In genomic region chr1:154669464-154670282, GRCh38 we compare ENCODE assay signal across 8 cellular contexts.
DNase-seq lines count a peak whose midpoint lies in the region; TF ChIP-seq lines count a peak whose summit lies in the region.

No MANE protein-coding gene starts in this region.

- H3K27me3 ChIP-seq in SJSA1 (replicated peaks) (no peaks in the 10 kb centered on the region), parathyroid adenoma (ENCODE audit: control insufficient read depth, insufficient read depth, low read length) (no peaks in the 10 kb centered on the region)

- H3K27ac Mint-ChIP-seq in type B pancreatic cell = no peak overlapping the region

- no peaks in the 10 kb centered on the region for H3K9me3 Mint-ChIP-seq in type B pancreatic cell

- H3K9ac ChIP-seq in parathyroid adenoma = no peak overlapping the region

- H3K4me3 Mint-ChIP-seq in type B pancreatic cell = no peak overlapping the region

- no peak overlapping the region for H3K4me3 ChIP-seq in SJSA1
- H3K4me3 ChIP-seq in parathyroid adenoma (ENCODE audit: low read depth, low read length) = no peak overlapping the region

- no peaks in the 10 kb centered on the region for H3K9me3 ChIP-seq in SJSA1 (replicated peaks)
- H3K9me3 ChIP-seq in parathyroid adenoma (ENCODE audit: control insufficient read depth, low read length) = no peaks in the 10 kb centered on the region

- no peaks in the 10 kb centered on the region for H3K36me3 Mint-ChIP-seq in type B pancreatic cell

- H2AFZ ChIP-seq in parathyroid adenoma = no peak overlapping the region

- peak; percentile 47 for TF ChIP-seq CTCF in parathyroid adenoma (IDR thresholded peaks at IDR 0.05)
- peak; percentile 88 for TF ChIP-seq CTCF in type B pancreatic cell (conservative IDR thresholded peaks at IDR 0.05)

- H3K4me1 Mint-ChIP-seq in type B pancreatic cell (ENCODE audit: unreplicated experiment) = peaks cover 3% of the 10 kb centered on the region

- H3K79me2 ChIP-seq in parathyroid adenoma = no peaks in the 10 kb centered on the region

- no peak overlapping the region for H3K4me2 ChIP-seq in parathyroid adenoma (ENCODE audit: low read length)

- H3K4me1 ChIP-seq in SJSA1 (replicated peaks) (no peaks in the 10 kb centered on the region), parathyroid adenoma (no peaks in the 10 kb centered on the region)

- DNase-seq in NK-92 treated with Interleukin-12 subunit alpha and Interleukin-12 subunit beta, amount 100 ng/mL, for 24 hours (lab: John Stamatoyannopoulos, UW) = peak; percentile 28
- DNase-seq in NK-92 (lab: John Stamatoyannopoulos, UW; ENCODE audit: unreplicated experiment) = no peak
- DNase-seq in MV-4-11 (lab: John Stamatoyannopoulos, UW) = peak; percentile 68
- DNase-seq in SJSA1 (ENCODE audit: low read depth in 1 of 2, low spot score in 2 of 2) = peak; percentile 48 to 63
- peak; percentile 75 for DNase-seq in activated naive CD4-positive, alpha-beta T cell treated with Interleukin-2 at 50 U/mL for 16 hours
- DNase-seq in glomerular endothelial cell (ENCODE audit: extremely low read depth, low read depth, low spot score) = peak; percentile 56
- no peak for DNase-seq in type B pancreatic cell (ENCODE audit: extremely low spot score, unreplicated experiment)

- no peaks in the 10 kb centered on the region for H3K36me3 ChIP-seq in SJSA1
- H3K36me3 ChIP-seq in parathyroid adenoma (ENCODE audit: control insufficient read depth, insufficient read depth, low read length) = no peaks in the 10 kb centered on the region

- H3K27me3 Mint-ChIP-seq in type B pancreatic cell = peaks cover 6% of the 10 kb centered on the region

- H3K27ac ChIP-seq in SJSA1 = no peak overlapping the region
- H3K27ac ChIP-seq in parathyroid adenoma = no peak overlapping the region

Comparison
In these comparisons a context has a peak if more than half of its experiments do, and no peak if none do; other contexts are left out.
1. DNase-seq: peak in NK-92 treated with Interleukin-12 subunit alpha and Interleukin-12 subunit beta, amount 100 ng/mL, for 24 hours (single experiment), MV-4-11 (single experiment), SJSA1 (2 of 2), activated naive CD4-positive, alpha-beta T cell treated with Interleukin-2 at 50 U/mL for 16 hours (single experiment) and glomerular endothelial cell (single experiment); none in NK-92 (single experiment) and type B pancreatic cell (single experiment).